11 cellular contexts compared by ENCODE assay signal in the genomic region with DNA sequence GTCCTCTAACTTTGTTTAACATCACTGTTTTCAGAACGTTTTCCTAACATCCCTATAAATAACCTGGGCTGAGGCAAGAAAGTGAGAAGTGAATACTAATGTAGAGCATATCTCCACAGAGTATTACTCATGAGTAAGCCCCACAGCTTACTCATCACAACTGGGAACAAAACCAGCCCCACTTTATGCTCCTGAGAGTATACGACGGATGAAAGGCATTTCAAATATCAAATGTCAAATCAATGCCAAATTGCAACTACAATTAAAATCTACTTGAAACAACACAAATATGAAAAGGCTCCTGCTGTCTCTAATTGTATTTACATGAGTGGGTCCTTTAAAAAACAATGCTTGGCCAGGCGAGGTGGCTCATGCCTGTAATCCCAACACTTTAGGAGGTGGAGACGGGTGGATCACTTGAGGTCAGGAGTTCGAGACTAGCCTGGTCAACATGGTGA. TPM values are rescaled to one million over a fixed set of nuclear protein-coding genes. Genes with fewer than 3 reads are reported as not detected.
DNase-seq lines count a peak whose midpoint lies in the region; ATAC-seq and TF ChIP-seq lines count a peak whose summit lies in the region.
"Had no signal": no experiment of that assay in that cellular context is flagged by ENCODE, and none has a peak within 500 bp of the region (broad histone marks: within the 10 kb centered on the region; RNA-seq: fewer than 3 reads in every experiment).

No MANE protein-coding gene starts in this region.

- no peaks in the 10 kb centered on the region for H3K27me3 ChIP-seq in RWPE2 (ENCODE audit: insufficient read depth, poor library complexity, severe bottlenecking)
- no peaks in the 10 kb centered on the region for H3K27me3 ChIP-seq in gastroesophageal sphincter
- no peaks in the 10 kb centered on the region for H3K27me3 ChIP-seq in thyroid gland

- TF ChIP-seq POLR2A in gastroesophageal sphincter (IDR thresholded peaks at IDR 0.05): no peak
- TF ChIP-seq POLR2A in thyroid gland (IDR thresholded peaks at IDR 0.05): no peak

- no peaks in the 10 kb centered on the region for H3K27me3 Mint-ChIP-seq in activated CD4-positive, alpha-beta T cell treated with anti-CD3 and anti-CD28 coated beads, Interleukin-2, amount 10 ng/mL, durations not matched to agents 7 days and 5 days
- H3K27me3 Mint-ChIP-seq: stimulated activated naive B cell treated with anti-CD40 and anti-IgM and Interleukin-4, amounts not matched to agents 10 μg/mL and 1 μg/mL and 100 μg/mL, for 72 hours had no signal

- peaks cover 9% of the 10 kb centered on the region for H3K36me3 ChIP-seq in RWPE2 (ENCODE audit: low read depth)
- H3K36me3 ChIP-seq in gastroesophageal sphincter: no peaks in the 10 kb centered on the region
- H3K36me3 ChIP-seq in thyroid gland: no peaks in the 10 kb centered on the region

- no peaks in the 10 kb centered on the region for H3K36me3 Mint-ChIP-seq in activated CD4-positive, alpha-beta T cell treated with anti-CD3 and anti-CD28 coated beads, Interleukin-2, amount 10 ng/mL, durations not matched to agents 7 days and 5 days (ENCODE audit: low read depth)
- H3K36me3 Mint-ChIP-seq: stimulated activated naive B cell treated with anti-CD40 and anti-IgM and Interleukin-4, amounts not matched to agents 10 μg/mL and 1 μg/mL and 100 μg/mL, for 72 hours had no signal

- H3K27ac Mint-ChIP-seq in activated CD4-positive, alpha-beta T cell treated with anti-CD3 and anti-CD28 coated beads, Interleukin-2, amount 10 ng/mL, durations not matched to agents 7 days and 5 days: no peak overlapping the region
- H3K27ac Mint-ChIP-seq: stimulated activated naive B cell treated with anti-CD40 and anti-IgM and Interleukin-4, amounts not matched to agents 10 μg/mL and 1 μg/mL and 100 μg/mL, for 72 hours had no signal

- H3K4me3 ChIP-seq in RWPE2 (ENCODE audit: severe bottlenecking): no peak overlapping the region
- no peak overlapping the region for H3K4me3 ChIP-seq in gastroesophageal sphincter
- no peak overlapping the region for H3K4me3 ChIP-seq in thyroid gland (replicated peaks in 1 of 3)

- H3K4me1 Mint-ChIP-seq in activated CD4-positive, alpha-beta T cell treated with anti-CD3 and anti-CD28 coated beads, Interleukin-2, amount 10 ng/mL, durations not matched to agents 7 days and 5 days: no peaks in the 10 kb centered on the region

- no peak for TF ChIP-seq EP300 in gastroesophageal sphincter (IDR thresholded peaks at IDR 0.05)

- H3K9me3 Mint-ChIP-seq in activated CD4-positive, alpha-beta T cell treated with anti-CD3 and anti-CD28 coated beads, Interleukin-2, amount 10 ng/mL, durations not matched to agents 7 days and 5 days: no peaks in the 10 kb centered on the region
- H3K9me3 Mint-ChIP-seq: neural crest cell; stimulated activated naive B cell treated with anti-CD40 and anti-IgM and Interleukin-4, amounts not matched to agents 10 μg/mL and 1 μg/mL and 100 μg/mL, for 72 hours had no signal

- ATAC-seq in RWPE2 (ENCODE audit: low read depth) (peak; percentile 79), gastroesophageal sphincter (peak; percentile 61), HG02610 (IDR thresholded peaks at IDR 0.05; ENCODE audit: unreplicated experiment) (no peak), HG02571 (IDR thresholded peaks at IDR 0.05; ENCODE audit: unreplicated experiment) (no peak)
- ATAC-seq: stimulated activated naive B cell treated with anti-CD40 and anti-IgM and Interleukin-4, amounts not matched to agents 10 μg/mL and 1 μg/mL and 100 μg/mL, for 72 hours had no signal

- H3K9me3 ChIP-seq in RWPE2 (ENCODE audit: severe bottlenecking) (no peaks in the 10 kb centered on the region), gastroesophageal sphincter (no peaks in the 10 kb centered on the region), thyroid gland (no peaks in the 10 kb centered on the region)

- peak overlapping the region; percentile 97 for H3K27ac ChIP-seq in RWPE2 (ENCODE audit: poor library complexity, severe bottlenecking)
- H3K27ac ChIP-seq in gastroesophageal sphincter: no peak overlapping the region
- peak overlapping the region in 2 of 3 donors; percentile 42 to 47 for H3K27ac ChIP-seq in thyroid gland

- intact Hi-C loops in thyroid gland (cut with DNase I): no loop called here

- H3K4me3 Mint-ChIP-seq in activated CD4-positive, alpha-beta T cell treated with anti-CD3 and anti-CD28 coated beads, Interleukin-2, amount 10 ng/mL, durations not matched to agents 7 days and 5 days: no peak overlapping the region
- H3K4me3 Mint-ChIP-seq: neural crest cell; stimulated activated naive B cell treated with anti-CD40 and anti-IgM and Interleukin-4, amounts not matched to agents 10 μg/mL and 1 μg/mL and 100 μg/mL, for 72 hours had no signal

- CTCF ChIA-PET in activated CD4-positive, alpha-beta T cell treated with anti-CD3 and anti-CD28 coated beads, Interleukin-2, amount 10 ng/mL, durations not matched to agents 7 days and 5 days (lab: Charles Lee): no interaction called here

- 7 to 23% methylated on average over 3 to 5 of the region's 6 CpGs for WGBS in gastroesophageal sphincter (ENCODE audit: low coverage in 1 of 2), 2 donors
- 33 to 34% methylated on average over 6 of the region's 6 CpGs for WGBS in thyroid gland, 2 donors

- peak; percentile 16 for DNase-seq in DMS79 (lab: John Stamatoyannopoulos, UW)
- DNase-seq in DMS79 treated with DMSO at 0.1 percent for 48 hours (lab: John Stamatoyannopoulos, UW): no peak
- no peak for DNase-seq in RWPE2 (ENCODE audit: low spot score)
- peak in 1 of 2 donors; percentile 23 for DNase-seq in thyroid gland
- DNase-seq in activated CD4-positive, alpha-beta T cell treated with anti-CD3 and anti-CD28 coated beads, Interleukin-2, amount 10 ng/mL, durations not matched to agents 7 days and 5 days: no peak
- DNase-seq: KG1; stimulated activated naive B cell treated with anti-CD40 and anti-IgM and Interleukin-4, amounts not matched to agents 10 μg/mL and 1 μg/mL and 100 μg/mL, for 72 hours had no signal

- H3K4me1 ChIP-seq in RWPE2 (ENCODE audit: insufficient read depth, poor library complexity, severe bottlenecking) (peaks cover 78% of the 10 kb centered on the region), gastroesophageal sphincter (peaks cover 0 to 42% (median 3%) of the 10 kb centered on the region in 3 donors), thyroid gland (peaks cover 24 to 36% of the 10 kb centered on the region in 2 donors)

- POLR2A ChIA-PET in activated CD4-positive, alpha-beta T cell treated with anti-CD3 and anti-CD28 coated beads, Interleukin-2, amount 10 ng/mL, durations not matched to agents 7 days and 5 days (lab: Charles Lee): no interaction called here

- TF ChIP-seq CTCF in RWPE2 (IDR thresholded peaks at IDR 0.05; ENCODE audit: poor library complexity, severe bottlenecking) (no peak), gastroesophageal sphincter (IDR thresholded peaks at IDR 0.05) (no peak), thyroid gland (IDR thresholded peaks at IDR 0.05) (no peak)

RNA-seq across cellular contexts. Expression of a gene that starts 41.2 kb away (rescaled TPM):
- total RNA-seq in gastroesophageal sphincter (10 to 100 TPM in 3 of 4 donors, 1 to 10 TPM in 1; 9.2 to 17.6 (median 13.3) TPM), thyroid gland (10 to 100 TPM; 29.0 to 41.7 (median 32.5) TPM)
- total RNA-seq in activated CD4-positive, alpha-beta T cell treated with anti-CD3 and anti-CD28 coated beads, Interleukin-2, amount 10 ng/mL, durations not matched to agents 7 days and 5 days: under 1 TPM; 0.17 TPM

Comparison
In these comparisons a context has a peak if more than half of its experiments do, and no peak if none do; other contexts are left out.
1. ATAC-seq: peak in RWPE2 (single experiment) and gastroesophageal sphincter (single experiment); none in HG02610 (single experiment) and HG02571 (single experiment).
2. H3K27ac ChIP-seq: peak in RWPE2 (single experiment) and thyroid gland (2 of 3); none in gastroesophageal sphincter (0 of 4).
3. RNA of a gene that starts 41.2 kb away (total RNA-seq): 29.0 to 41.7 TPM in thyroid gland and 9.2 to 17.6 TPM in gastroesophageal sphincter; 0.17 TPM in activated CD4-positive, alpha-beta T cell treated with anti-CD3 and anti-CD28 coated beads, Interleukin-2, amount 10 ng/mL, durations not matched to agents 7 days and 5 days; every median in the first group is over 4 times any median in the second.